ENCODE assay signal across 1 cellular context in genomic region chr22:20027966-20028854, GRCh38.
TF ChIP-seq lines count a peak whose summit lies in the region.

No MANE protein-coding gene starts in this region.

TF ChIP-seq in endothelial cell of umbilical vein, 7 proteins besides CTCF, POLR2A, EP300 and RAD21 (continued from another document):
- no peak for TF ChIP-seq EZH2 (IDR thresholded peaks at IDR 0.05; ENCODE audit: borderline replicate concordance, low read depth, low read length, severe bottlenecking)
